1 cellular context compared by ENCODE assay signal in the genomic region with DNA sequence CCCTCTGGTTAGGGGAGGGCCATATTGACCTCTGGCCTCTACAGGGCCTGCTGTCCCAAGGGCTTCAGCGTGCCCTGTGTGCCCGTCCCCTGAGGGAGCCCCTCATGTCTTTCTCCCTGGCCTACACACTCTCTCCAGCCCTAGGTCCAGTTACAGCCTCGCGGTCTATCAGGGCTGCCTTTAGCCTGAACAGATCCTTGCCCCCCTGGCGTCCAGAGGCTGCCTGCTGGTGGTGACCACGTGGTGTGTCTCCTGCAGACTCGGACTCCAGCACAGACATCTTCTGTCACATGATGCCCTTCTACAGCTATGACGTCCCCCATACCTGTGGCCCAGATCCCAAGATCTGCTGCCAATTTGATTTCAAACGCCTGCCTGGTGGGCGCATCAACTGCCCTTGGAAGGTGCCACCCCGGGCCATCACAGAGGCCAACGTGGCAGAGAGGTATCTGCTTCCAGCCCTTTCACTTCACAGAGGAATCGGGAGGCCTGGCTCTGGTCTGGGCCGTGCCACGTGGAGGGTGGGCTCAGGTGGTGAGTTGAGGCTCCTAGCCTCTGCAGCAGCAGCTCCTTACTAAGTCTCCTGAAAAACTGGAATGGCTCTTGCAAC.
A peak's percentile ranks its signal among the peaks of the same experiment; 100 is the strongest.
TF ChIP-seq lines count a peak whose summit lies in the region.

No MANE protein-coding gene starts in this region.

TF ChIP-seq in K562, 482 proteins besides CTCF, POLR2A, EP300 and RAD21:
- TF ChIP-seq, protein P1, sequence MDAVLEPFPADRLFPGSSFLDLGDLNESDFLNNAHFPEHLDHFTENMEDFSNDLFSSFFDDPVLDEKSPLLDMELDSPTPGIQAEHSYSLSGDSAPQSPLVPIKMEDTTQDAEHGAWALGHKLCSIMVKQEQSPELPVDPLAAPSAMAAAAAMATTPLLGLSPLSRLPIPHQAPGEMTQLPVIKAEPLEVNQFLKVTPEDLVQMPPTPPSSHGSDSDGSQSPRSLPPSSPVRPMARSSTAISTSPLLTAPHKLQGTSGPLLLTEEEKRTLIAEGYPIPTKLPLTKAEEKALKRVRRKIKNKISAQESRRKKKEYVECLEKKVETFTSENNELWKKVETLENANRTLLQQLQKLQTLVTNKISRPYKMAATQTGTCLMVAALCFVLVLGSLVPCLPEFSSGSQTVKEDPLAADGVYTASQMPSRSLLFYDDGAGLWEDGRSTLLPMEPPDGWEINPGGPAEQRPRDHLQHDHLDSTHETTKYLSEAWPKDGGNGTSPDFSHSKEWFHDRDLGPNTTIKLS (IDR thresholded peaks at IDR 0.05; ENCODE audit: borderline replicate concordance, low read depth) = no peak
- TF ChIP-seq CC2D1A (IDR thresholded peaks at IDR 0.05) = no peak
- no peak for TF ChIP-seq FOXA3 (CRISPR knock-in tag; conservative IDR thresholded peaks at IDR 0.05 in 1 of 2, IDR thresholded peaks at IDR 0.05 in 1 of 2)
- TF ChIP-seq RBFOX2 (IDR thresholded peaks at IDR 0.05; ENCODE audit: low read depth, low read length) = peak; percentile 57
- TF ChIP-seq POLR2G (IDR thresholded peaks at IDR 0.05; ENCODE audit: low read depth, low read length) = peak; percentile 38
- TF ChIP-seq, protein P2, sequence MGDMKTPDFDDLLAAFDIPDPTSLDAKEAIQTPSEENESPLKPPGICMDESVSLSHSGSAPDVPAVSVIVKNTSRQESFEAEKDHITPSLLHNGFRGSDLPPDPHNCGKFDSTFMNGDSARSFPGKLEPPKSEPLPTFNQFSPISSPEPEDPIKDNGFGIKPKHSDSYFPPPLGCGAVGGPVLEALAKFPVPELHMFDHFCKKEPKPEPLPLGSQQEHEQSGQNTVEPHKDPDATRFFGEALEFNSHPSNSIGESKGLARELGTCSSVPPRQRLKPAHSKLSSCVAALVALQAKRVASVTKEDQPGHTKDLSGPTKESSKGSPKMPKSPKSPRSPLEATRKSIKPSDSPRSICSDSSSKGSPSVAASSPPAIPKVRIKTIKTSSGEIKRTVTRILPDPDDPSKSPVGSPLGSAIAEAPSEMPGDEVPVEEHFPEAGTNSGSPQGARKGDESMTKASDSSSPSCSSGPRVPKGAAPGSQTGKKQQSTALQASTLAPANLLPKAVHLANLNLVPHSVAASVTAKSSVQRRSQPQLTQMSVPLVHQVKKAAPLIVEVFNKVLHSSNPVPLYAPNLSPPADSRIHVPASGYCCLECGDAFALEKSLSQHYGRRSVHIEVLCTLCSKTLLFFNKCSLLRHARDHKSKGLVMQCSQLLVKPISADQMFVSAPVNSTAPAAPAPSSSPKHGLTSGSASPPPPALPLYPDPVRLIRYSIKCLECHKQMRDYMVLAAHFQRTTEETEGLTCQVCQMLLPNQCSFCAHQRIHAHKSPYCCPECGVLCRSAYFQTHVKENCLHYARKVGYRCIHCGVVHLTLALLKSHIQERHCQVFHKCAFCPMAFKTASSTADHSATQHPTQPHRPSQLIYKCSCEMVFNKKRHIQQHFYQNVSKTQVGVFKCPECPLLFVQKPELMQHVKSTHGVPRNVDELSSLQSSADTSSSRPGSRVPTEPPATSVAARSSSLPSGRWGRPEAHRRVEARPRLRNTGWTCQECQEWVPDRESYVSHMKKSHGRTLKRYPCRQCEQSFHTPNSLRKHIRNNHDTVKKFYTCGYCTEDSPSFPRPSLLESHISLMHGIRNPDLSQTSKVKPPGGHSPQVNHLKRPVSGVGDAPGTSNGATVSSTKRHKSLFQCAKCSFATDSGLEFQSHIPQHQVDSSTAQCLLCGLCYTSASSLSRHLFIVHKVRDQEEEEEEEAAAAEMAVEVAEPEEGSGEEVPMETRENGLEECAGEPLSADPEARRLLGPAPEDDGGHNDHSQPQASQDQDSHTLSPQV (IDR thresholded peaks at IDR 0.05) = no peak
- no peak for TF ChIP-seq RBM25 (IDR thresholded peaks at IDR 0.05; ENCODE audit: low read depth, low read length, severe bottlenecking)
TF ChIP-seq in K562: peak in this region for 2.
